8 cellular contexts compared by ENCODE assay signal in genomic region chr19:18846862-18847515, GRCh38. TPM values are rescaled to one million over a fixed set of nuclear protein-coding genes. Genes with fewer than 3 reads are reported as not detected.
A peak's percentile ranks its signal among the peaks of the same experiment; 100 is the strongest.
DNase-seq lines count a peak whose midpoint lies in the region; ATAC-seq, FAIRE-seq and TF ChIP-seq lines count a peak whose summit lies in the region.

No MANE protein-coding gene starts in this region.

- POLR2A ChIA-PET in BJ (lab: Charles Lee): interaction anchor here (0.5 kb wide), 1 partner anchor 251 kb away, joined by 3 read pairs; no protein-coding TSS in a partner anchor
- POLR2A ChIA-PET in OCI-LY7 (lab: Charles Lee): interaction anchor here (0.7 to 1.2 kb wide), 5 partner anchors 8 to 72 kb away, joined by 3 to 4 read pairs (median 3); partner anchors contain the start of genes COPE, DDX49 and UPF1

- peaks cover 23% of the 10 kb centered on the region; the same call in 1 of the 2 replicates for H4K20me1 ChIP-seq in OCI-LY7 (ENCODE audit: insufficient read depth, low read length)

- H3K9me2 ChIP-seq in OCI-LY7 (ENCODE audit: insufficient read depth, low read length): no peaks in the 10 kb centered on the region

- H3K4me1 ChIP-seq in OCI-LY7 (ENCODE audit: insufficient read depth, low read length, poor library complexity, severe bottlenecking): peaks cover 8% of the 10 kb centered on the region

- H3K9me3 Mint-ChIP-seq in neural crest cell: no peaks in the 10 kb centered on the region

- H2AFZ ChIP-seq in OCI-LY7 (ENCODE audit: low read length): no peak overlapping the region

- peaks cover 4% of the 10 kb centered on the region for H3K36me3 Mint-ChIP-seq in neural crest cell (ENCODE audit: low read depth)

- peaks cover 17% of the 10 kb centered on the region for H3K36me3 ChIP-seq in BJ (ENCODE audit: control insufficient read depth, insufficient read depth, low read length)
- H3K36me3 ChIP-seq in OCI-LY7 (ENCODE audit: insufficient read depth, low read length): peaks cover 91% of the 10 kb centered on the region

- no peak overlapping the region for H3K4me2 ChIP-seq in OCI-LY7 (ENCODE audit: low read length)

- H3K79me2 ChIP-seq in OCI-LY7 (ENCODE audit: insufficient read depth, low read depth, low read length): peaks cover 74% of the 10 kb centered on the region

- H3K4me3 ChIP-seq in BJ (ENCODE audit: low read depth, low read length) (no peak overlapping the region), OCI-LY7 (ENCODE audit: low read depth, low read length, poor library complexity, severe bottlenecking) (no peak overlapping the region), fibroblast of mammary gland (ENCODE audit: control insufficient read depth, low read depth, low read length) (no peak overlapping the region)

- no peaks in the 10 kb centered on the region for H3K27me3 Mint-ChIP-seq in neural crest cell (ENCODE audit: low read depth)

- no peaks in the 10 kb centered on the region for H3K9me3 ChIP-seq in OCI-LY7 (ENCODE audit: low read length)

- no TSS peak for BruUV-seq in OCI-LY7 (replicated peaks; lab: Mats Ljungman, UMichigan)

- CTCF ChIA-PET in BJ (lab: Yijun Ruan, JAX): interaction anchor here (0.5 to 3.9 kb wide), 50 partner anchors 10 to 566 kb away, joined by 3 to 47 read pairs (median 4); partner anchors contain the start of genes REX1BD, UBA52 and UPF1
- CTCF ChIA-PET in OCI-LY7 (lab: Charles Lee; ENCODE audit: unreplicated experiment): interaction anchor here (0.6 to 1.6 kb wide), 3 partner anchors 76 to 1710 kb away, joined by 3 to 5 read pairs (median 4); no protein-coding TSS in a partner anchor

- no peak for FAIRE-seq in H54 (lab: Jason Lieb, UNC)

- H3K4me3 Mint-ChIP-seq in neural crest cell: no peak overlapping the region

- ATAC-seq in GM21737 (IDR thresholded peaks at IDR 0.05; ENCODE audit: unreplicated experiment): no peak

- no peaks in the 10 kb centered on the region for H3K27me3 ChIP-seq in BJ (ENCODE audit: control insufficient read depth, insufficient read depth, low read length)

- intact Hi-C loops in OCI-LY7 (cut with micrococcal nuclease; ENCODE audit: unreplicated experiment): loop anchor here (1.0 to 5.0 kb wide), 4 partner anchors 60 to 325 kb away; partner anchors contain the start of gene ELL

- DNase-seq in BJ (ENCODE audit: low read depth) (no peak), H54 (ENCODE audit: insufficient read length, low spot score) (peak; percentile 84), OCI-LY7 (ENCODE audit: low spot score) (peak; percentile 72), fibroblast of mammary gland (ENCODE audit: low read depth) (peak; percentile 82), neural crest cell (ENCODE audit: low read depth, low spot score) (peak; percentile 74), stromal cell of bone marrow (ENCODE audit: low read depth) (peak; percentile 59)
- peak; percentile 34 to 41 for DNase-seq in activated T-helper 1 cell treated with anti-CD3 and anti-CD28 coated beads, Interleukin-2, amount 50 U/mL, for 16 hours (ENCODE audit: low read depth in 1 of 2, low spot score in 1 of 2)

- H3K4me1 Mint-ChIP-seq in neural crest cell: peaks cover 13% of the 10 kb centered on the region

- H3K27ac ChIP-seq in OCI-LY7 (ENCODE audit: low read depth, low read length, poor library complexity, severe bottlenecking): no peak overlapping the region

- no peak for TF ChIP-seq POLR2A in H54 (IDR thresholded peaks at IDR 0.05; ENCODE audit: low read depth, low read length)

- peak; percentile 95 for TF ChIP-seq CTCF in BJ (IDR thresholded peaks at IDR 0.05; ENCODE audit: insufficient read depth, low read depth, low read length)
- peak; percentile 91 for TF ChIP-seq CTCF in OCI-LY7 (conservative IDR thresholded peaks at IDR 0.05; ENCODE audit: low read length)
- peak; percentile 88 for TF ChIP-seq CTCF in fibroblast of mammary gland (conservative IDR thresholded peaks at IDR 0.05; ENCODE audit: control insufficient read depth, insufficient read depth, low read depth, low read length)
- peak; percentile 85 for TF ChIP-seq CTCF in neural crest cell (conservative IDR thresholded peaks at IDR 0.05)

- no peak overlapping the region for H3K27ac Mint-ChIP-seq in neural crest cell (ENCODE audit: unreplicated experiment)

RNA-seq across cellular contexts. Expression of gene UPF1, which starts 15.2 kb away (rescaled TPM):
- polyA plus RNA-seq in BJ (2011; rRNA removed): 15.4 and 24.1 TPM in 2 replicates
- polyA minus RNA-seq in BJ (2011; rRNA and poly(A)+ RNA removed): 34.5 and 43.2 TPM in 2 replicates
- 65.2 and 77.2 TPM in 2 replicates for total RNA-seq in OCI-LY7 (2014; rRNA removed; shearing (Covaris generic))
- total RNA-seq in OCI-LY7 (2022) (113 and 122 TPM in 2 replicates), neural crest cell (73.1 and 76.5 TPM in 2 replicates)

RNA-seq across cellular contexts. Expression of gene CERS1, which starts 49.0 kb away (rescaled TPM):
- 0.39 and 0.83 TPM in 2 replicates for polyA plus RNA-seq in BJ (2011; rRNA removed)
- 0.57 and 0.82 TPM in 2 replicates for polyA minus RNA-seq in BJ (2011; rRNA and poly(A)+ RNA removed)
- total RNA-seq in OCI-LY7 (2014; rRNA removed; shearing (Covaris generic)): 0.09 TPM in 1 of 2 replicates, not detected in the other
- total RNA-seq in OCI-LY7 (2022): not detected in 2 replicates
- total RNA-seq in neural crest cell: 27.7 and 29.8 TPM in 2 replicates

RNA-seq across cellular contexts. Expression of gene COMP, which starts 55.9 kb away (rescaled TPM):
- 8.6 and 9.2 TPM in 2 replicates for polyA plus RNA-seq in BJ (2011; rRNA removed)
- 1.4 and 2.8 TPM in 2 replicates for polyA minus RNA-seq in BJ (2011; rRNA and poly(A)+ RNA removed)
- total RNA-seq in OCI-LY7 (2014; rRNA removed; shearing (Covaris generic)): not detected in 2 replicates
- total RNA-seq in OCI-LY7 (2022) (not detected in 2 replicates), neural crest cell (not detected in 2 replicates)

Comparison
In these comparisons a context has a peak if more than half of its experiments do, and no peak if none do; other contexts are left out.
1. RNA of gene CERS1, which starts 49.0 kb away (total RNA-seq): 27.7 to 29.8 TPM in neural crest cell; 0.09 TPM in OCI-LY7; every median in the first group is over 10 times any median in the second.
2. Peak in every context shown above with its lines, with median percentiles within 50 percentile points of each other: CTCF ChIP-seq.